Comparison of ENCODE assay signal across 1 cellular context in the genomic region with DNA sequence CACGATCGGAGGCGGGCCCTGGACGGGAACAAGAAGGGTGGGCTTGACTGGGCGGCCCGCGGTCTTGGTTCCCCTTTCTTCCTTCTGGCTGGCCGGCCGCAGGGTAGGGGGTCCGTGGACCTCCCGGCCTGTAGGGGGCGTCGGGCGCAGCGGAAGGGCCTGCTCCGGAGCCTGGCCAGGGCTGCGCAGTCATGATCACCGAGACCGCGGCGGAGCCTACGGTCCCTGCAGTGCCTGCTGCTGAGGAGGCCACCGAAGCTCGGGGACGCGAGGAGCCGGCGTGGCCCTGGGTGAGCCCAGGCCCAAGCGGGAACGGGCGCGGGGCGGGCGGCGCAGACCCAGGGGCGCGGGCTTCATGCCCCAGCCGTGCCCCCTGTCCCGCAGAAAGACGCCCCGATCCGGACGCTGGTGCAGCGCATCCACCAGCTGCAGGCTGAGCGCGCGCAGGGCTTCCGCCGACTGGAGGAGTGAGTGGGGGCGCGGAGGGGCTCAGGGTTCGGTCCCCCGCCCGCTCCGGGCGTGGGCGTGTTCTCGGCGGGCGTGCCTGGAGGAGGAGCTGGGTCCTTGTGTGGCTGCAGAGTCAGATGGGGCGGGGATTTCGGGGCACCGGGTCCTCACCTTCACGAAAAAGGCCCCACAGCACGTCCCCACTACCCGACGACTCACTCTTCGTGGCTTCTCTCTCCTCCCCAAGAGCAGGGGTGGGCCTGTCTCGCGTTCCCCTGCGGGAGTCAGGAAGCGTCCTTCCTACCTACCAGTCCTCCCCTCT.
A peak's percentile ranks its signal among the peaks of the same experiment; 100 is the strongest.
TF ChIP-seq lines count a peak whose summit lies in the region.

REX1BD (plus strand) TSS at position 188 of the 769 bp plus-strand sequence; CDS start at position 192, 4 bp downstream.

TF ChIP-seq in WTC11, 78 proteins besides CTCF, POLR2A, EP300 and RAD21 (continued from another document and continues in another):
- TF ChIP-seq CREM (CRISPR knock-in tag; IDR thresholded peaks at IDR 0.05) (peak; percentile 59; the same call in 1 of the 2 replicates), NFYB (CRISPR knock-in tag; conservative IDR thresholded peaks at IDR 0.05; ENCODE audit: low read depth) (no peak), ZNF232 (CRISPR knock-in tag; IDR thresholded peaks at IDR 0.05) (peak; percentile 81; the same call in 1 of the 2 replicates), ZNF512 (CRISPR knock-in tag; IDR thresholded peaks at IDR 0.05; ENCODE audit: borderline replicate concordance) (no peak), RORB (CRISPR knock-in tag; IDR thresholded peaks at IDR 0.05) (no peak), ZNF121 (CRISPR knock-in tag; IDR thresholded peaks at IDR 0.05) (peak; percentile 69; the same call in 1 of the 2 replicates), NFE2L1 (CRISPR knock-in tag; IDR thresholded peaks at IDR 0.05) (peak; percentile 95), ATF2 (CRISPR knock-in tag; IDR thresholded peaks at IDR 0.05; ENCODE audit: borderline replicate concordance, low read depth) (peak; percentile 27; the same call in 1 of the 2 replicates), ZBTB21 (CRISPR knock-in tag; IDR thresholded peaks at IDR 0.05; ENCODE audit: borderline replicate concordance) (peak; percentile 94), ZNF219 (CRISPR knock-in tag; IDR thresholded peaks at IDR 0.05; ENCODE audit: borderline replicate concordance) (peak; percentile 85; the same call in 1 of the 2 replicates), ZNF281 (CRISPR knock-in tag; IDR thresholded peaks at IDR 0.05) (no peak), SMAD4 (CRISPR knock-in tag; IDR thresholded peaks at IDR 0.05) (peak; percentile 76; the same call in 1 of the 2 replicates), GRHL2 (CRISPR knock-in tag; IDR thresholded peaks at IDR 0.05; ENCODE audit: insufficient replicate concordance, severe bottlenecking) (no peak), MLX (CRISPR knock-in tag; IDR thresholded peaks at IDR 0.05) (no peak), HMGA2 (CRISPR knock-in tag; IDR thresholded peaks at IDR 0.05) (no peak), CDX4 (CRISPR knock-in tag; IDR thresholded peaks at IDR 0.05; ENCODE audit: borderline replicate concordance) (no peak), GTF2I (CRISPR knock-in tag; conservative IDR thresholded peaks at IDR 0.05) (peak; percentile 91), SP1 (CRISPR knock-in tag; conservative IDR thresholded peaks at IDR 0.05) (peak; percentile 85), ERG (CRISPR knock-in tag; IDR thresholded peaks at IDR 0.05) (no peak), OVOL2 (CRISPR knock-in tag; IDR thresholded peaks at IDR 0.05; ENCODE audit: borderline replicate concordance) (no peak), GABPB1 (CRISPR knock-in tag; IDR thresholded peaks at IDR 0.05) (no peak; the same call in 1 of the 2 replicates), JUN (CRISPR knock-in tag; IDR thresholded peaks at IDR 0.05) (peak; percentile 88), NFATC4 (CRISPR knock-in tag; IDR thresholded peaks at IDR 0.05) (no peak), ZNF532 (CRISPR knock-in tag; IDR thresholded peaks at IDR 0.05; ENCODE audit: borderline replicate concordance) (no peak)
- TF ChIP-seq, protein P1, sequence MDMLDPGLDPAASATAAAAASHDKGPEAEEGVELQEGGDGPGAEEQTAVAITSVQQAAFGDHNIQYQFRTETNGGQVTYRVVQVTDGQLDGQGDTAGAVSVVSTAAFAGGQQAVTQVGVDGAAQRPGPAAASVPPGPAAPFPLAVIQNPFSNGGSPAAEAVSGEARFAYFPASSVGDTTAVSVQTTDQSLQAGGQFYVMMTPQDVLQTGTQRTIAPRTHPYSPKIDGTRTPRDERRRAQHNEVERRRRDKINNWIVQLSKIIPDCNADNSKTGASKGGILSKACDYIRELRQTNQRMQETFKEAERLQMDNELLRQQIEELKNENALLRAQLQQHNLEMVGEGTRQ (CRISPR knock-in tag; IDR thresholded peaks at IDR 0.05): 0 out of 2 replicates have a peak, but pooled peaks have one; percentile 33
- TF ChIP-seq, protein P2, sequence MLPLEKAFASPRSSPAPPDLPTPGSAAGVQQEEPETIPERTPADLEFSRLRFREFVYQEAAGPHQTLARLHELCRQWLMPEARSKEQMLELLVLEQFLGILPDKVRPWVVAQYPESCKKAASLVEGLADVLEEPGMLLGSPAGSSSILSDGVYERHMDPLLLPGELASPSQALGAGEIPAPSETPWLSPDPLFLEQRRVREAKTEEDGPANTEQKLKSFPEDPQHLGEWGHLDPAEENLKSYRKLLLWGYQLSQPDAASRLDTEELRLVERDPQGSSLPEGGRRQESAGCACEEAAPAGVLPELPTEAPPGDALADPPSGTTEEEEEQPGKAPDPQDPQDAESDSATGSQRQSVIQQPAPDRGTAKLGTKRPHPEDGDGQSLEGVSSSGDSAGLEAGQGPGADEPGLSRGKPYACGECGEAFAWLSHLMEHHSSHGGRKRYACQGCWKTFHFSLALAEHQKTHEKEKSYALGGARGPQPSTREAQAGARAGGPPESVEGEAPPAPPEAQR (CRISPR knock-in tag; IDR thresholded peaks at IDR 0.05): no peak
- TF ChIP-seq, protein P3, sequence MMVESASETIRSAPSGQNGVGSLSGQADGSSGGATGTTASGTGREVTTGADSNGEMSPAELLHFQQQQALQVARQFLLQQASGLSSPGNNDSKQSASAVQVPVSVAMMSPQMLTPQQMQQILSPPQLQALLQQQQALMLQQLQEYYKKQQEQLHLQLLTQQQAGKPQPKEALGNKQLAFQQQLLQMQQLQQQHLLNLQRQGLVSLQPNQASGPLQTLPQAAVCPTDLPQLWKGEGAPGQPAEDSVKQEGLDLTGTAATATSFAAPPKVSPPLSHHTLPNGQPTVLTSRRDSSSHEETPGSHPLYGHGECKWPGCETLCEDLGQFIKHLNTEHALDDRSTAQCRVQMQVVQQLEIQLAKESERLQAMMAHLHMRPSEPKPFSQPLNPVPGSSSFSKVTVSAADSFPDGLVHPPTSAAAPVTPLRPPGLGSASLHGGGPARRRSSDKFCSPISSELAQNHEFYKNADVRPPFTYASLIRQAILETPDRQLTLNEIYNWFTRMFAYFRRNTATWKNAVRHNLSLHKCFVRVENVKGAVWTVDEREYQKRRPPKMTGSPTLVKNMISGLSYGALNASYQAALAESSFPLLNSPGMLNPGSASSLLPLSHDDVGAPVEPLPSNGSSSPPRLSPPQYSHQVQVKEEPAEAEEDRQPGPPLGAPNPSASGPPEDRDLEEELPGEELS (CRISPR knock-in tag; IDR thresholded peaks at IDR 0.05): 0 out of 2 replicates have a peak, but pooled peaks have one; percentile 67
- TF ChIP-seq, protein P4, sequence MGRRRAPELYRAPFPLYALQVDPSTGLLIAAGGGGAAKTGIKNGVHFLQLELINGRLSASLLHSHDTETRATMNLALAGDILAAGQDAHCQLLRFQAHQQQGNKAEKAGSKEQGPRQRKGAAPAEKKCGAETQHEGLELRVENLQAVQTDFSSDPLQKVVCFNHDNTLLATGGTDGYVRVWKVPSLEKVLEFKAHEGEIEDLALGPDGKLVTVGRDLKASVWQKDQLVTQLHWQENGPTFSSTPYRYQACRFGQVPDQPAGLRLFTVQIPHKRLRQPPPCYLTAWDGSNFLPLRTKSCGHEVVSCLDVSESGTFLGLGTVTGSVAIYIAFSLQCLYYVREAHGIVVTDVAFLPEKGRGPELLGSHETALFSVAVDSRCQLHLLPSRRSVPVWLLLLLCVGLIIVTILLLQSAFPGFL (CRISPR knock-in tag; IDR thresholded peaks at IDR 0.05; ENCODE audit: borderline replicate concordance): no peak
- TF ChIP-seq, protein P5, sequence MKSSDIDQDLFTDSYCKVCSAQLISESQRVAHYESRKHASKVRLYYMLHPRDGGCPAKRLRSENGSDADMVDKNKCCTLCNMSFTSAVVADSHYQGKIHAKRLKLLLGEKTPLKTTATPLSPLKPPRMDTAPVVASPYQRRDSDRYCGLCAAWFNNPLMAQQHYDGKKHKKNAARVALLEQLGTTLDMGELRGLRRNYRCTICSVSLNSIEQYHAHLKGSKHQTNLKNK (CRISPR knock-in tag; IDR thresholded peaks at IDR 0.05): no peak
